In the genomic region with DNA sequence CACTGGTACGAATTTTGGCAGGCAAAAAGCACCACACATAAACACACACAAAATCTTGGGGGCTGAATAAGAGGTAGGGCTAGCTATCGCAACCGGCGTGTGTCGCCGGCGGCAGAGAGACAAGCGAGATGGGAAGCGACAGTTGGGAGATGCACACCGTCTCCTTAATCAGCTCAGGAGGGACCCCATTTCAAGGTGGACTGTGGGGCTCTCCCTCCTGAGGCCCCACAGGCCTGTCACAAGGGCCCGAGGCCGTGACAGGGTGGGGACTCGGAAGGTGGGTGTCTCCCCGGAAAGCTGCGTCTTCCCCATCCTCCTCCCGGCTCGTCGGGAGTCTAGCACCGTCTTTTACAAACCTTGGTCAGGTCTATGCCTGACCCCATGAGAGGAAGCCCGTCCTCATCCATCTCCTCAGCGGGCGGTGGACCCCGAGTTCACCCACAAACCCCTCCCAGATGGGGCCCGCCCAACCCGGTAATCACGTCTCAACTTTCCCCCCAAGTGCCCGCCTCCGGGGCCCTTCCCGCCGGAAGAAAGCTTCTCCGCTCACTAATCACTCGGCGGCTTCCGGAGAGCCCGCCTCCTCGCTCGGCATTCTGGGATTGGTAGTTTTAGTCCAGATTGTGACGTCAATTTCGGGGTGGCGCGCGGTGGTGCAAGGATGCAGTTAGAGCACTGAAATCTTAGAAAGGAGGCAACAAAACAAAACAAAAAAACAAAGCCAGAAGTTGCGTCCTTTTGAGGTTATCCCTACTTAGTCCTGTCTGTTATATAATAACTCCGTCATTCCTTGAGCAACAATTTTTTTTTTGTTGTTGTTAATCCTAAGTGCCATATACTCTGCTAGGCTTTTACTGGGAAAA, we compare ENCODE assay signal across 2 cellular contexts.
A peak's percentile ranks its signal among the peaks of the same experiment; 100 is the strongest.
TF ChIP-seq lines count a peak whose summit lies in the region.

A gene with protein sequence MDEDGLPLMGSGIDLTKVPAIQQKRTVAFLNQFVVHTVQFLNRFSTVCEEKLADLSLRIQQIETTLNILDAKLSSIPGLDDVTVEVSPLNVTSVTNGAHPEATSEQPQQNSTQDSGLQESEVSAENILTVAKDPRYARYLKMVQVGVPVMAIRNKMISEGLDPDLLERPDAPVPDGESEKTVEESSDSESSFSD (minus strand): TSS at position 436 of the 863 bp plus-strand sequence. CDS start 29 bp downstream, at position 407.

TF ChIP-seq in HCT116, 20 proteins besides CTCF, POLR2A, EP300 and RAD21 (continued from another document):
- TF ChIP-seq, protein P1, sequence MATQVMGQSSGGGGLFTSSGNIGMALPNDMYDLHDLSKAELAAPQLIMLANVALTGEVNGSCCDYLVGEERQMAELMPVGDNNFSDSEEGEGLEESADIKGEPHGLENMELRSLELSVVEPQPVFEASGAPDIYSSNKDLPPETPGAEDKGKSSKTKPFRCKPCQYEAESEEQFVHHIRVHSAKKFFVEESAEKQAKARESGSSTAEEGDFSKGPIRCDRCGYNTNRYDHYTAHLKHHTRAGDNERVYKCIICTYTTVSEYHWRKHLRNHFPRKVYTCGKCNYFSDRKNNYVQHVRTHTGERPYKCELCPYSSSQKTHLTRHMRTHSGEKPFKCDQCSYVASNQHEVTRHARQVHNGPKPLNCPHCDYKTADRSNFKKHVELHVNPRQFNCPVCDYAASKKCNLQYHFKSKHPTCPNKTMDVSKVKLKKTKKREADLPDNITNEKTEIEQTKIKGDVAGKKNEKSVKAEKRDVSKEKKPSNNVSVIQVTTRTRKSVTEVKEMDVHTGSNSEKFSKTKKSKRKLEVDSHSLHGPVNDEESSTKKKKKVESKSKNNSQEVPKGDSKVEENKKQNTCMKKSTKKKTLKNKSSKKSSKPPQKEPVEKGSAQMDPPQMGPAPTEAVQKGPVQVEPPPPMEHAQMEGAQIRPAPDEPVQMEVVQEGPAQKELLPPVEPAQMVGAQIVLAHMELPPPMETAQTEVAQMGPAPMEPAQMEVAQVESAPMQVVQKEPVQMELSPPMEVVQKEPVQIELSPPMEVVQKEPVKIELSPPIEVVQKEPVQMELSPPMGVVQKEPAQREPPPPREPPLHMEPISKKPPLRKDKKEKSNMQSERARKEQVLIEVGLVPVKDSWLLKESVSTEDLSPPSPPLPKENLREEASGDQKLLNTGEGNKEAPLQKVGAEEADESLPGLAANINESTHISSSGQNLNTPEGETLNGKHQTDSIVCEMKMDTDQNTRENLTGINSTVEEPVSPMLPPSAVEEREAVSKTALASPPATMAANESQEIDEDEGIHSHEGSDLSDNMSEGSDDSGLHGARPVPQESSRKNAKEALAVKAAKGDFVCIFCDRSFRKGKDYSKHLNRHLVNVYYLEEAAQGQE (IDR thresholded peaks at IDR 0.05; ENCODE audit: low read depth): no peak
- TF ChIP-seq ZFX (IDR thresholded peaks at IDR 0.05): 0 out of 2 replicates have a peak, but pooled peaks have one; percentile 27
- TF ChIP-seq EZH2 (IDR thresholded peaks at IDR 0.05): no peak
- peak; percentile 75 for TF ChIP-seq SP1 (IDR thresholded peaks at IDR 0.05; ENCODE audit: low read depth)
- TF ChIP-seq EGR1 (IDR thresholded peaks at IDR 0.05; ENCODE audit: low read depth): 0 out of 2 replicates have a peak, but pooled peaks have one; percentile 30
- peak; percentile 64 for TF ChIP-seq YY1 (IDR thresholded peaks at IDR 0.05; ENCODE audit: extremely low read depth, insufficient replicate concordance, low read depth, low read length)
- TF ChIP-seq, protein P2, sequence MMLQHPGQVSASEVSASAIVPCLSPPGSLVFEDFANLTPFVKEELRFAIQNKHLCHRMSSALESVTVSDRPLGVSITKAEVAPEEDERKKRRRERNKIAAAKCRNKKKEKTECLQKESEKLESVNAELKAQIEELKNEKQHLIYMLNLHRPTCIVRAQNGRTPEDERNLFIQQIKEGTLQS (IDR thresholded peaks at IDR 0.05): no peak
- peak; percentile 81 for TF ChIP-seq ELF1 (IDR thresholded peaks at IDR 0.05; ENCODE audit: borderline replicate concordance, low read depth)
- TF ChIP-seq POLR2AphosphoS5 (IDR thresholded peaks at IDR 0.05; ENCODE audit: low read depth, low read length): peak; percentile 81
- TF ChIP-seq, protein P3, sequence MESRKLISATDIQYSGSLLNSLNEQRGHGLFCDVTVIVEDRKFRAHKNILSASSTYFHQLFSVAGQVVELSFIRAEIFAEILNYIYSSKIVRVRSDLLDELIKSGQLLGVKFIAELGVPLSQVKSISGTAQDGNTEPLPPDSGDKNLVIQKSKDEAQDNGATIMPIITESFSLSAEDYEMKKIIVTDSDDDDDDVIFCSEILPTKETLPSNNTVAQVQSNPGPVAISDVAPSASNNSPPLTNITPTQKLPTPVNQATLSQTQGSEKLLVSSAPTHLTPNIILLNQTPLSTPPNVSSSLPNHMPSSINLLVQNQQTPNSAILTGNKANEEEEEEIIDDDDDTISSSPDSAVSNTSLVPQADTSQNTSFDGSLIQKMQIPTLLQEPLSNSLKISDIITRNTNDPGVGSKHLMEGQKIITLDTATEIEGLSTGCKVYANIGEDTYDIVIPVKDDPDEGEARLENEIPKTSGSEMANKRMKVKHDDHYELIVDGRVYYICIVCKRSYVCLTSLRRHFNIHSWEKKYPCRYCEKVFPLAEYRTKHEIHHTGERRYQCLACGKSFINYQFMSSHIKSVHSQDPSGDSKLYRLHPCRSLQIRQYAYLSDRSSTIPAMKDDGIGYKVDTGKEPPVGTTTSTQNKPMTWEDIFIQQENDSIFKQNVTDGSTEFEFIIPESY (IDR thresholded peaks at IDR 0.05; ENCODE audit: extremely low read depth, insufficient replicate concordance, low read length): peak; percentile 45
- peak; percentile 47; the same call in 1 of the 2 replicates for TF ChIP-seq SIN3A (IDR thresholded peaks at IDR 0.05; ENCODE audit: low read depth)
- no peak for TF ChIP-seq CBX3 (IDR thresholded peaks at IDR 0.05; ENCODE audit: low read depth)
- TF ChIP-seq, protein P4, sequence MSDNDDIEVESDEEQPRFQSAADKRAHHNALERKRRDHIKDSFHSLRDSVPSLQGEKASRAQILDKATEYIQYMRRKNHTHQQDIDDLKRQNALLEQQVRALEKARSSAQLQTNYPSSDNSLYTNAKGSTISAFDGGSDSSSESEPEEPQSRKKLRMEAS (IDR thresholded peaks at IDR 0.05): no peak
- TF ChIP-seq TCF7L2 (IDR thresholded peaks at IDR 0.05; ENCODE audit: borderline replicate concordance, extremely low read depth, insufficient read depth, insufficient read length): no peak
- no peak for TF ChIP-seq CEBPB (IDR thresholded peaks at IDR 0.05; ENCODE audit: low read depth)
- no peak for TF ChIP-seq SRF (IDR thresholded peaks at IDR 0.05; ENCODE audit: low read depth)

TF ChIP-seq in neural cell, 6 proteins besides CTCF, POLR2A, EP300 and RAD21 (continued from another document):
- TF ChIP-seq, protein P1 (IDR thresholded peaks at IDR 0.05; ENCODE audit: borderline replicate concordance): no peak
- TF ChIP-seq TAF1 (IDR thresholded peaks at IDR 0.05; ENCODE audit: low read depth) (no peak), MXI1 (conservative IDR thresholded peaks at IDR 0.05; ENCODE audit: poor library complexity, severe bottlenecking) (peak; percentile 53)
TF ChIP-seq in neural cell: peak in this region for 3.
